In the genomic region with DNA sequence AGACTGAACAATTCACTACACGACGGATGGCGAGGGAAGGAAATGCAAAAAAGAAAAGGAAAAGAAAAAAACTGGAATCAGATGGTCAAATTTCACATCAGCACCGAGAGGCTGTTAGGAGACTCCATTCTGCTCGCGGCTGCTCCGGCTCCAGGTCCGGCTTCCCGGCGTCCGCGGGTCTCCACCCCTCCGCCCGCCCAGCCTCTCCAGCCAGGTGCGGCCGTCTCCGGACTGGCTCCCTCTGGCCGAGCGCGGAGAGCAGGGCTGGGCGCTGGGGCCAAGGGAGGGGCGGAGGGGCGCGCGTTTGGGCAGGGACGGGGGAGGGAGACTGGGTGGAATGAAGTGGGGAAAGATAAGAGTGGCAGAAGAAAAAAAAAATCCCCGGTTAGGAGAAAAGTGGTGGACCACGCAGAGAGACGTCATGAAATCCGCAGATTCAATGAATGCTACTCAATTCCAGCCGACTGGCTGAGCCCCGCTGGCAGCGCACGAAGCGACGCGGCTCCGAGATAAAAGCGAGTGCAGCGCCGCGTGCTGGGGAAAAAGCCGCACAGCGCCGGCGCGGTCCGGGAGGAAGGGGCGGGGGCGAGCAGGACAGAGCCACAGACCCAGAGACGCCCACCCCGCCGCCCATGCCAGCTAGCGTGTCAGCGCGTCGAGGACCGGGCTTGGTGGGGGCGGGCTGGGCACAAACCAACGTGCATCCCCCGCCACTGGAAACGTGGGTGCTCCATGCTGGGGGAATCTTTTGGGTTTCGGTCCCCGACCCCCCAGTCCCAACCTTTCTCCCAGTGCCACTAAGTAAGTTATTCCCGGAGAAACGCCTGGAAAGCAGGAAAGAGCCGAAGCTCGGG, we compare ENCODE assay signal across 8 cellular contexts. TPM values are rescaled to one million over a fixed set of nuclear protein-coding genes. Genes with fewer than 3 reads are reported as not detected.
A peak's percentile ranks its signal among the peaks of the same experiment; 100 is the strongest.
DNase-seq lines count a peak whose midpoint lies in the region; ATAC-seq and TF ChIP-seq lines count a peak whose summit lies in the region.

TSS of gene KCNJ6 (minus strand) at position 517 of the 854 bp plus-strand sequence. CDS start 75,775 bp downstream, outside the sequence.

- no peaks in the 10 kb centered on the region for H3K9me2 ChIP-seq in PC-9 (ENCODE audit: insufficient read depth)

- no peak within 1 kb of the TSS for H3K4me3 Mint-ChIP-seq in activated T-cell treated with anti-CD3 and anti-CD28 coated beads, Interleukin-2, amount 50 U/mL, for 24 hours

- H3K27me3 Mint-ChIP-seq in activated T-cell treated with anti-CD3 and anti-CD28 coated beads, Interleukin-2, amount 50 U/mL, for 24 hours: peaks cover 89% of the 10 kb centered on the region

- BruUV-seq in PC-9 (replicated peaks; lab: Mats Ljungman, UMichigan): no TSS peak

- CTCF ChIA-PET in PC-9 (lab: Charles Lee) (no interaction called here), GM10248 (lab: Yijun Ruan, JAX) (no interaction called here)

- POLR2A ChIA-PET in PC-9 (lab: Charles Lee; ENCODE audit: unreplicated experiment) (no interaction called here), GM10248 (lab: Yijun Ruan, JAX) (no interaction called here)

- DNase-seq in activated T-cell treated with anti-CD3 and anti-CD28 coated beads, Interleukin-2, amount 50 U/mL, for 48 hours: peak; percentile 25 to 38
- DNase-seq in activated T-cell treated with anti-CD3 and anti-CD28 coated beads, Interleukin-2, amount 50 U/mL, for 24 hours: no peak
- DNase-seq in NCI-H524 treated with DMSO at 0.1 percent for 48 hours (lab: John Stamatoyannopoulos, UW) (peak; percentile 51), dorsolateral prefrontal cortex (peak in 7 of 10 donors; percentile 58 to 80 (median 73)), medulla oblongata (ENCODE audit: extremely low spot score) (peak; percentile 21), PC-9 (no peak), GM10248 (ENCODE audit: extremely low spot score) (no peak)

- H3K36me3 Mint-ChIP-seq in activated T-cell treated with anti-CD3 and anti-CD28 coated beads, Interleukin-2, amount 50 U/mL, for 24 hours (ENCODE audit: low read depth): no peaks in the 10 kb centered on the region

- H3K4me2 ChIP-seq in PC-9: no peak within 1 kb of the TSS

- no peak within 1 kb of the TSS for H2AFZ ChIP-seq in PC-9

- no peaks in the 10 kb centered on the region for H3K4me1 ChIP-seq in PC-9 (replicated peaks; ENCODE audit: insufficient read depth)

- H3K27ac Mint-ChIP-seq in activated T-cell treated with anti-CD3 and anti-CD28 coated beads, Interleukin-2, amount 50 U/mL, for 24 hours: no peak within 1 kb of the TSS

- peaks cover 0 to 56% (median 23%) of the 10 kb centered on the region in 45 donors for H3K27me3 ChIP-seq in dorsolateral prefrontal cortex
- H3K27me3 ChIP-seq in PC-9 (ENCODE audit: insufficient read depth, low read depth): 0 out of 2 replicates have a peak, but pooled peaks cover 4% of the 10 kb centered on the region

- peak within 1 kb of the TSS in 48 of 59 donors; percentile 6 to 87 (median 54) for H3K27ac ChIP-seq in dorsolateral prefrontal cortex
- no peak within 1 kb of the TSS for H3K27ac ChIP-seq in PC-9

- H3K9me3 Mint-ChIP-seq in activated T-cell treated with anti-CD3 and anti-CD28 coated beads, Interleukin-2, amount 50 U/mL, for 24 hours: no peaks in the 10 kb centered on the region

- peaks cover 6% of the 10 kb centered on the region for H3K4me1 Mint-ChIP-seq in activated T-cell treated with anti-CD3 and anti-CD28 coated beads, Interleukin-2, amount 50 U/mL, for 24 hours (ENCODE audit: low read depth)

- intact Hi-C loops in dorsolateral prefrontal cortex (cut with DNase I): loop anchor here in 1 of 2 donors (10.0 kb wide), 1 partner anchor 201 kb away; no protein-coding TSS in a partner anchor
- intact Hi-C loops in PC-9 (cut with micrococcal nuclease; ENCODE audit: unreplicated experiment): no loop called here

- no peak for ATAC-seq in GM21360 (IDR thresholded peaks at IDR 0.05; ENCODE audit: unreplicated experiment)

- no peaks in the 10 kb centered on the region for H4K20me1 ChIP-seq in PC-9 (ENCODE audit: insufficient read depth)

- no peaks in the 10 kb centered on the region for H3K79me2 ChIP-seq in PC-9 (ENCODE audit: low read depth)

- peak within 1 kb of the TSS; percentile 20 to 75 (median 59) for H3K4me3 ChIP-seq in dorsolateral prefrontal cortex
- no peak within 1 kb of the TSS for H3K4me3 ChIP-seq in PC-9

- no peaks in the 10 kb centered on the region for H3K36me3 ChIP-seq in PC-9 (ENCODE audit: low read depth)

- H3K9me3 ChIP-seq in PC-9 (ENCODE audit: insufficient read depth, low read depth): no peaks in the 10 kb centered on the region

- no peaks in the 10 kb centered on the region for H3F3A ChIP-seq in PC-9 (ENCODE audit: insufficient read depth, low read depth)

- peak in 52 of 56 donors; percentile 5 to 70 (median 54) for TF ChIP-seq CTCF in dorsolateral prefrontal cortex (IDR thresholded peaks at IDR 0.05 in 54 of 56, conservative IDR thresholded peaks at IDR 0.05 in 2 of 56; ENCODE audit: low read depth in 1 of 56, partially characterized antibody in 56 of 56)
- no peak for TF ChIP-seq CTCF in PC-9 (conservative IDR thresholded peaks at IDR 0.05)
- no peak for TF ChIP-seq CTCF in GM10248 (IDR thresholded peaks at IDR 0.05; ENCODE audit: control extremely low read depth, extremely low read depth, low read depth, missing control alignments)

RNA-seq across cellular contexts. Expression of gene KCNJ6, which starts in this region (rescaled TPM):
- total RNA-seq in dorsolateral prefrontal cortex: 10 to 100 TPM in 119 of 120 experiments, 1 to 10 TPM in 1; 7.0 to 48.8 (median 30.1) TPM
- not detected in 2 replicates for total RNA-seq in PC-9 (2021)

Comparison
In these comparisons a context has a peak if more than half of its experiments do, and no peak if none do; other contexts are left out.
1. DNase-seq: peak in activated T-cell treated with anti-CD3 and anti-CD28 coated beads, Interleukin-2, amount 50 U/mL, for 48 hours (2 of 2), NCI-H524 treated with DMSO at 0.1 percent for 48 hours (single experiment), dorsolateral prefrontal cortex (7 of 10) and medulla oblongata (single experiment); none in activated T-cell treated with anti-CD3 and anti-CD28 coated beads, Interleukin-2, amount 50 U/mL, for 24 hours (single experiment), PC-9 (0 of 2) and GM10248 (single experiment).
2. CTCF ChIP-seq: peak in dorsolateral prefrontal cortex (52 of 56); none in PC-9 (single experiment) and GM10248 (single experiment).